Comparison of ENCODE assay signal across 27 cellular contexts in genomic region chr6:124524821-124525220, GRCh38.
"Had no signal": no experiment of that assay in that cellular context is flagged by ENCODE, and none has a peak within 500 bp of the region (broad histone marks: within the 10 kb centered on the region; RNA-seq: fewer than 3 reads in every experiment).

No MANE protein-coding gene starts in this region.

- H3K4me3 ChIP-seq: dorsolateral prefrontal cortex, heart left ventricle, lung, pancreas, spleen, tibial artery, upper lobe of left lung, uterus had no signal

- H3K9me3 ChIP-seq: heart left ventricle, pancreas, spleen, tibial artery, upper lobe of left lung, uterus had no signal

- ATAC-seq: esophagus mucosa; heart left ventricle; left colon; left ventricle myocardium superior; naive thymus-derived CD4-positive, alpha-beta T cell; pancreas; sciatic nerve; stimulated activated memory B cell treated with anti-CD40 and anti-IgM and Interleukin-4, amounts not matched to agents 10 μg/mL and 1 μg/mL and 100 μg/mL, for 72 hours had no signal

- H3K27me3 Mint-ChIP-seq: naive thymus-derived CD4-positive, alpha-beta T cell; progenitor cell of endocrine pancreas; stimulated activated memory B cell treated with anti-CD40 and anti-IgM and Interleukin-4, amounts not matched to agents 10 μg/mL and 1 μg/mL and 100 μg/mL, for 72 hours; stimulated activated naive CD8-positive, alpha-beta T cell treated with anti-CD3 and anti-CD28 coated beads, Interleukin-15, Interleukin-2, amounts not matched to agents 100 ng/mL and 50 ng/mL, for 24 hours had no signal

- H3K27ac Mint-ChIP-seq: naive thymus-derived CD4-positive, alpha-beta T cell; nephron progenitor cell; progenitor cell of endocrine pancreas; stimulated activated memory B cell treated with anti-CD40 and anti-IgM and Interleukin-4, amounts not matched to agents 10 μg/mL and 1 μg/mL and 100 μg/mL, for 72 hours; stimulated activated naive CD8-positive, alpha-beta T cell treated with anti-CD3 and anti-CD28 coated beads, Interleukin-15, Interleukin-2, amounts not matched to agents 100 ng/mL and 50 ng/mL, for 24 hours had no signal

- H3K36me3 ChIP-seq: heart left ventricle, pancreas, spleen, tibial artery, upper lobe of left lung, uterus had no signal

- H3K36me3 Mint-ChIP-seq: naive thymus-derived CD4-positive, alpha-beta T cell; stimulated activated memory B cell treated with anti-CD40 and anti-IgM and Interleukin-4, amounts not matched to agents 10 μg/mL and 1 μg/mL and 100 μg/mL, for 72 hours had no signal

- DNase-seq: cortex of kidney; dorsolateral prefrontal cortex; effector CD8-positive, alpha-beta T cell; heart left ventricle; hippocampal formation; left colon; left ventricle myocardium superior; mesendoderm; naive thymus-derived CD4-positive, alpha-beta T cell; nephron progenitor cell; occipital lobe; pancreas; spleen; stimulated activated CD4-positive, alpha-beta T cell treated with anti-CD3 and anti-CD28 coated beads, Interleukin-15, amount 100 ng/mL, for 24 hours; stimulated activated CD4-positive, alpha-beta T cell treated with anti-CD3 and anti-CD28 coated beads, Interleukin-1b, Interleukin-23, amount 100 ng/mL, for 48 hours; stimulated activated CD4-positive, alpha-beta T cell treated with anti-CD3 and anti-CD28 coated beads, Interleukin-4, amount 100 ng/mL, for 24 hours; tibial artery; upper lobe of left lung; uterus had no signal

- H3K27ac ChIP-seq: dorsolateral prefrontal cortex, heart left ventricle, pancreas, spleen, tibial artery, upper lobe of left lung, uterus had no signal

- H3K4me1 Mint-ChIP-seq: naive thymus-derived CD4-positive, alpha-beta T cell; nephron progenitor cell; stimulated activated memory B cell treated with anti-CD40 and anti-IgM and Interleukin-4, amounts not matched to agents 10 μg/mL and 1 μg/mL and 100 μg/mL, for 72 hours had no signal

- H3K9me3 Mint-ChIP-seq: nephron progenitor cell; stimulated activated memory B cell treated with anti-CD40 and anti-IgM and Interleukin-4, amounts not matched to agents 10 μg/mL and 1 μg/mL and 100 μg/mL, for 72 hours had no signal

- FAIRE-seq: endometrium, frontal cortex, pancreas had no signal

- H3K27me3 ChIP-seq: dorsolateral prefrontal cortex, heart left ventricle, pancreas, spleen, tibial artery, upper lobe of left lung, uterus had no signal

- H3K4me1 ChIP-seq: heart left ventricle, pancreas, spleen, tibial artery, upper lobe of left lung, uterus had no signal

- H3K4me3 Mint-ChIP-seq: naive thymus-derived CD4-positive, alpha-beta T cell; nephron progenitor cell; stimulated activated memory B cell treated with anti-CD40 and anti-IgM and Interleukin-4, amounts not matched to agents 10 μg/mL and 1 μg/mL and 100 μg/mL, for 72 hours; stimulated activated naive CD8-positive, alpha-beta T cell treated with anti-CD3 and anti-CD28 coated beads, Interleukin-15, Interleukin-2, amounts not matched to agents 100 ng/mL and 50 ng/mL, for 24 hours had no signal
